In genomic region chr19:40278361-40279045, GRCh38 we compare ENCODE assay signal across 14 cellular contexts. TPM values are rescaled to one million over a fixed set of nuclear protein-coding genes. Genes with fewer than 3 reads are reported as not detected.
DNase-seq lines count a peak whose midpoint lies in the region; ATAC-seq, FAIRE-seq and TF ChIP-seq lines count a peak whose summit lies in the region.
"Had no signal": no experiment of that assay in that cellular context is flagged by ENCODE, and none has a peak within 500 bp of the region (broad histone marks: within the 10 kb centered on the region; RNA-seq: fewer than 3 reads in every experiment).

No MANE protein-coding gene starts in this region.

- TF ChIP-seq CTCF in CD8-positive, alpha-beta T cell (IDR thresholded peaks at IDR 0.05): no peak
- TF ChIP-seq CTCF in ascending aorta (IDR thresholded peaks at IDR 0.05) (no peak), keratinocyte (optimal IDR thresholded peaks at IDR 0.05 in 1 of 3, IDR thresholded peaks at IDR 0.05 in 1 of 3, conservative IDR thresholded peaks at IDR 0.05 in 1 of 3; ENCODE audit: extremely low read depth in 1 of 3, insufficient read depth in 2 of 3, low read length in 3 of 3) (no peak)

- H2AFZ ChIP-seq in keratinocyte (ENCODE audit: control insufficient read depth, low read length): no peak overlapping the region

- peaks cover 13% of the 10 kb centered on the region for H4K20me1 ChIP-seq in keratinocyte (ENCODE audit: control insufficient read depth, extremely low read depth, insufficient read depth, low read length)

- intact Hi-C loops in CD8-positive, alpha-beta T cell (cut with DNase I, micrococcal nuclease): no loop called here
- intact Hi-C loops in ascending aorta (cut with DNase I): no loop called here

- H3K9ac ChIP-seq in keratinocyte (ENCODE audit: control insufficient read depth, extremely low read depth, insufficient read depth, low read length): no peak overlapping the region
- peak overlapping the region; percentile 44 for H3K9ac ChIP-seq in skeletal muscle satellite cell (ENCODE audit: low read depth, low read length)

- H3K27ac ChIP-seq in CD8-positive, alpha-beta T cell (ENCODE audit: low read depth, low read length): no peak overlapping the region
- H3K27ac ChIP-seq in ascending aorta (peak overlapping the region; percentile 63 to 79), keratinocyte (ENCODE audit: control insufficient read depth, insufficient read depth, low read length) (peak overlapping the region; percentile 3)

- H3K4me1 ChIP-seq in CD8-positive, alpha-beta T cell (ENCODE audit: insufficient read depth, low read length): peaks cover 79% of the 10 kb centered on the region
- H3K4me1 ChIP-seq in ascending aorta (peaks cover 15 to 41% of the 10 kb centered on the region in 2 donors), keratinocyte (ENCODE audit: control insufficient read depth, extremely low read depth, insufficient read depth, low read length) (peaks cover 18% of the 10 kb centered on the region), skeletal muscle satellite cell (ENCODE audit: control insufficient read depth, insufficient read depth, low read length) (peaks cover 40% of the 10 kb centered on the region)

- H3K27me3 Mint-ChIP-seq in CD8-positive, alpha-beta T cell (ENCODE audit: low read depth): no peaks in the 10 kb centered on the region

- H3K4me3 Mint-ChIP-seq in CD8-positive, alpha-beta T cell: no peak overlapping the region

- peak overlapping the region; percentile 49 for H3K27ac Mint-ChIP-seq in CD8-positive, alpha-beta T cell

- H3K9me3 ChIP-seq in CD8-positive, alpha-beta T cell (ENCODE audit: low read length): no peaks in the 10 kb centered on the region
- H3K9me3 ChIP-seq in ascending aorta (no peaks in the 10 kb centered on the region), keratinocyte (ENCODE audit: control insufficient read depth, low read depth, low read length) (no peaks in the 10 kb centered on the region), skeletal muscle satellite cell (replicated peaks; ENCODE audit: low read length) (no peaks in the 10 kb centered on the region)
- H3K9me3 ChIP-seq: Caco-2 had no signal

- peaks cover 39% of the 10 kb centered on the region for H3K36me3 Mint-ChIP-seq in CD8-positive, alpha-beta T cell

- peaks cover 77% of the 10 kb centered on the region for H3K4me1 Mint-ChIP-seq in CD8-positive, alpha-beta T cell (ENCODE audit: low read depth)

- POLR2A ChIA-PET in CD8-positive, alpha-beta T cell (lab: Charles Lee): interaction anchor here (1.3 kb wide), 1 partner anchor 12 kb away, joined by 4 read pairs; no protein-coding TSS in a partner anchor

- no peaks in the 10 kb centered on the region for H3K36me3 ChIP-seq in CD8-positive, alpha-beta T cell (ENCODE audit: insufficient read depth, low read length)
- no peaks in the 10 kb centered on the region for H3K36me3 ChIP-seq in ascending aorta
- peaks cover 2 to 9% of the 10 kb centered on the region in 2 experiments for H3K36me3 ChIP-seq in keratinocyte (ENCODE audit: control insufficient read depth in 2 of 2, extremely low read depth in 1 of 2, insufficient read depth in 2 of 2, low read length in 2 of 2)
- H3K36me3 ChIP-seq in skeletal muscle satellite cell (ENCODE audit: insufficient read depth, low read length): peaks cover 6% of the 10 kb centered on the region
- H3K36me3 ChIP-seq: cardiac muscle cell had no signal

- peaks cover 4% of the 10 kb centered on the region for H3K9me1 ChIP-seq in keratinocyte (ENCODE audit: control insufficient read depth, extremely low read depth, insufficient read depth, low read length)

- no peak for DNase-seq in CD8-positive, alpha-beta T cell
- DNase-seq in ascending aorta (ENCODE audit: low spot score in 2 of 2): no peak
- DNase-seq in keratinocyte (ENCODE audit: low read depth, low spot score): no peak
- no peak for DNase-seq in putamen (ENCODE audit: low spot score)
- no peak for DNase-seq in NCI-H510A (lab: John Stamatoyannopoulos, UW)
- DNase-seq in NCI-H128 (lab: John Stamatoyannopoulos, UW; ENCODE audit: unreplicated experiment): no peak
- DNase-seq: activated T-cell treated with anti-CD3 and anti-CD28 coated beads for 4 hours, Caco-2, NCI-H2029 treated with DMSO at 0.1 percent for 48 hours had no signal

- no peaks in the 10 kb centered on the region for H3K27me3 ChIP-seq in CD8-positive, alpha-beta T cell (ENCODE audit: insufficient read depth, low read length)
- no peaks in the 10 kb centered on the region for H3K27me3 ChIP-seq in ascending aorta
- H3K27me3 ChIP-seq in keratinocyte (ENCODE audit: control insufficient read depth, extremely low read depth, insufficient read depth, low read length): no peaks in the 10 kb centered on the region
- H3K27me3 ChIP-seq in skeletal muscle satellite cell (ENCODE audit: control insufficient read depth, insufficient read depth, low read length): no peaks in the 10 kb centered on the region
- H3K27me3 ChIP-seq: cardiac muscle cell had no signal

- dilution Hi-C loops in keratinocyte (cut with MboI; ENCODE audit: extremely low pct_ligation_motif_present, low sequenced_read_pairs): no loop called here

- no peak overlapping the region for H3K4me3 ChIP-seq in CD8-positive, alpha-beta T cell (ENCODE audit: low read depth, low read length)
- H3K4me3 ChIP-seq in ascending aorta: peak overlapping the region; percentile 32 to 53
- H3K4me3 ChIP-seq in keratinocyte (ENCODE audit: control insufficient read depth in 2 of 3, extremely low read depth in 1 of 3, insufficient read depth in 2 of 3, low read depth in 1 of 3, low read length in 3 of 3): no peak overlapping the region
- H3K4me3 ChIP-seq in skeletal muscle satellite cell (ENCODE audit: low read length): no peak overlapping the region
- H3K4me3 ChIP-seq: cardiac muscle cell, GM12878 had no signal

- ATAC-seq in CD8-positive, alpha-beta T cell: no peak
- ATAC-seq in GM18498 (IDR thresholded peaks at IDR 0.05; ENCODE audit: unreplicated experiment): no peak
- ATAC-seq: GM12878 had no signal

- H3K9me3 Mint-ChIP-seq in CD8-positive, alpha-beta T cell: no peaks in the 10 kb centered on the region

- H3K79me2 ChIP-seq in keratinocyte (ENCODE audit: control insufficient read depth, insufficient read depth, low read length): peaks cover 96% of the 10 kb centered on the region

- H3K4me2 ChIP-seq in keratinocyte (ENCODE audit: control insufficient read depth, extremely low read depth, insufficient read depth, low read depth, low read length) (peak overlapping the region; percentile 71), skeletal muscle satellite cell (ENCODE audit: low read length) (peak overlapping the region; percentile 49)

- FAIRE-seq in keratinocyte (lab: Jason Lieb, UNC): no peak
- FAIRE-seq: GM12878 had no signal

- CTCF ChIA-PET in CD8-positive, alpha-beta T cell (lab: Charles Lee): interaction anchor here (1.3 kb wide), 1 partner anchor 139 kb away, joined by 5 read pairs; no protein-coding TSS in a partner anchor

RNA-seq across cellular contexts. Expression of gene AKT2, which starts 6.6 kb away (rescaled TPM):
- 100 to 1,000 TPM; 289 to 292 TPM for total RNA-seq in CD8-positive, alpha-beta T cell
- total RNA-seq in ascending aorta: 137 TPM
- 95.5 to 142 TPM (median 108 TPM) in 3 replicates for polyA plus RNA-seq in keratinocyte
- polyA plus RNA-seq in keratinocyte (2011; ENCODE audit: low read depth): 21.2 TPM
- polyA plus RNA-seq in keratinocyte (2011; cell fraction: cytosol; rRNA removed): 68.9 and 93.3 TPM in 2 replicates
- polyA plus RNA-seq in keratinocyte (2011; cell fraction: nucleus; rRNA removed): 125 and 153 TPM in 2 replicates
- polyA plus RNA-seq in keratinocyte (2012; ENCODE audit: low replicate concordance): 43.5 and 101 TPM in 2 replicates
- polyA minus RNA-seq in keratinocyte: 157 to 260 TPM (median 168 TPM) in 3 replicates
- 129 TPM for polyA minus RNA-seq in keratinocyte (2011; cell fraction: cytosol; rRNA and poly(A)+ RNA removed)
- 46.3 and 65.6 TPM in 2 replicates for polyA minus RNA-seq in keratinocyte (2011; cell fraction: nucleus; rRNA and poly(A)+ RNA removed)
- total RNA-seq in skeletal muscle satellite cell (2012; rRNA removed): 87.4 and 101 TPM in 2 replicates

RNA-seq across cellular contexts. Expression of gene CCNP, which starts 52.0 kb away (rescaled TPM):
- total RNA-seq in CD8-positive, alpha-beta T cell: 1 to 10 TPM; 1.7 to 2.1 TPM
- total RNA-seq in ascending aorta: not detected
- 0.13 to 0.22 TPM (median 0.16 TPM) in 3 replicates for polyA plus RNA-seq in keratinocyte
- not detected for polyA plus RNA-seq in keratinocyte (2011; ENCODE audit: low read depth)
- polyA plus RNA-seq in keratinocyte (2011; cell fraction: cytosol; rRNA removed): 0.12 TPM in 2 replicates
- 0.71 and 0.99 TPM in 2 replicates for polyA plus RNA-seq in keratinocyte (2011; cell fraction: nucleus; rRNA removed)
- polyA plus RNA-seq in keratinocyte (2012; ENCODE audit: low replicate concordance): 0.28 and 0.32 TPM in 2 replicates
- polyA minus RNA-seq in keratinocyte: not detected in 3 replicates
- not detected for polyA minus RNA-seq in keratinocyte (2011; cell fraction: cytosol; rRNA and poly(A)+ RNA removed)
- 0.42 TPM in 1 of 2 replicates, not detected in the other for polyA minus RNA-seq in keratinocyte (2011; cell fraction: nucleus; rRNA and poly(A)+ RNA removed)
- total RNA-seq in skeletal muscle satellite cell (2012; rRNA removed): not detected in 2 replicates
- total RNA-seq: myocyte had no signal

Comparison
In these comparisons a context has a peak if more than half of its experiments do, and no peak if none do; other contexts are left out.
1. H3K4me3 ChIP-seq: peak in ascending aorta (2 of 2); none in CD8-positive, alpha-beta T cell (single experiment), keratinocyte (0 of 3) and skeletal muscle satellite cell (single experiment).